In the genomic region with DNA sequence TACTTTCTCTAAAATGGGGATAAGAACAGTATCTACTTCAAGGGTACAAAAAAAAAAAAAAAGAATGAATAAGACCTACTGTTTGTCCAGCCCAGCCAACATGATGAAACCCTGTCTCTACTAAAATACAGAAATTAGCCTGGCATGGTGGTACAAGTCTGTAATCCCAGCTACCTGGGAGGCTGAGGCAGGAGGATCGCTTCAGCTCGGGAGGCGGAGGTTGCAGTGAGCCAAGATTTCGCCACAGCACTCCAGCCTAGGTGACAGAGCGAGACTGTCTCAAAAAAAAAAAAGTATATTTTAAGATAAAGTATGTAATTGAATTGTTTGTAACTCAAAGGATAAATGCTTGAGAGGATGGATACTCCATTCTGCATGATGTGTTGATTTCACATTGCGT, we compare ENCODE assay signal across 14 cellular contexts. TPM values are rescaled to one million over a fixed set of nuclear protein-coding genes. Genes with fewer than 3 reads are reported as not detected.
A peak's percentile ranks its signal among the peaks of the same experiment; 100 is the strongest.
DNase-seq lines count a peak whose midpoint lies in the region; ATAC-seq, FAIRE-seq and TF ChIP-seq lines count a peak whose summit lies in the region.
"Had no signal": no experiment of that assay in that cellular context is flagged by ENCODE, and none has a peak within 500 bp of the region (broad histone marks: within the 10 kb centered on the region; RNA-seq: fewer than 3 reads in every experiment).

No MANE protein-coding gene starts in this region.

- no peaks in the 10 kb centered on the region for H3K9me3 Mint-ChIP-seq in activated T-cell treated with anti-CD3 and anti-CD28 coated beads, Interleukin-2, amount 50 U/mL, for 4 hours

- BruUV-seq in GM12878 (replicated peaks; lab: Mats Ljungman, UMichigan), result no TSS peak

- WGBS in GM12878 (ENCODE audit: insufficient coverage, insufficient replicate concordance, low lambda C conversion rate, missing lambda C conversion rate), result 99% methylated on average over 6 of the region's 6 CpGs

- intact Hi-C loops in GM12878 (cut with micrococcal nuclease; ENCODE audit: unreplicated experiment), result loop anchor here (5.0 kb wide), 2 partner anchors 93 to 122 kb away; a partner anchor contains a TSS

- H4K20me1 ChIP-seq in Loucy (ENCODE audit: insufficient read depth, low read length, poor library complexity, severe bottlenecking) (peaks cover 25% of the 10 kb centered on the region), GM12878 (ENCODE audit: control insufficient read depth, insufficient read depth) (no peaks in the 10 kb centered on the region)

- peaks cover 3% of the 10 kb centered on the region for H3K36me3 Mint-ChIP-seq in activated T-cell treated with anti-CD3 and anti-CD28 coated beads, Interleukin-2, amount 50 U/mL, for 4 hours (ENCODE audit: insufficient read depth)

- POLR2A ChIA-PET in GM12878 (lab: Charles Lee), result interaction anchor here (0.7 kb wide), 1 partner anchor 9 kb away, joined by 3 read pairs; no protein-coding TSS in a partner anchor

- H3K27ac ChIP-seq in GM12878 (ENCODE audit: control insufficient read depth, insufficient read depth), result no peak overlapping the region
- H3K27ac ChIP-seq: SJSA1, WERI-Rb-1 had no signal

- H3K27me3 ChIP-seq in Loucy (ENCODE audit: insufficient read depth, low read length, poor library complexity, severe bottlenecking) (no peaks in the 10 kb centered on the region), GM12878 (replicated peaks in 1 of 2; ENCODE audit: control insufficient read depth in 2 of 2, insufficient read depth in 2 of 2, low read length in 1 of 2) (no peaks in the 10 kb centered on the region), neuron (ENCODE audit: insufficient read depth, low read length) (no peaks in the 10 kb centered on the region)
- H3K27me3 ChIP-seq: SJSA1 had no signal

- FAIRE-seq in GM12878 (lab: Jason Lieb, UNC), result no peak
- FAIRE-seq: bronchial epithelial cell had no signal

- H3K79me2 ChIP-seq in Loucy (ENCODE audit: insufficient read depth, low read length) (peaks cover 69% of the 10 kb centered on the region), GM12878 (ENCODE audit: control insufficient read depth, insufficient read depth, low read length) (peaks cover 40% of the 10 kb centered on the region)

- RAD21 ChIA-PET in GM12878 (lab: Charles Lee; ENCODE audit: unreplicated experiment), result interaction anchor here (0.7 kb wide), 1 partner anchor 118 kb away, joined by 3 read pairs; no protein-coding TSS in a partner anchor

- H3F3A ChIP-seq in Loucy (ENCODE audit: low read depth), result no peaks in the 10 kb centered on the region

- H3K27me3 Mint-ChIP-seq in activated T-cell treated with anti-CD3 and anti-CD28 coated beads, Interleukin-2, amount 50 U/mL, for 4 hours (ENCODE audit: low read depth), result no peaks in the 10 kb centered on the region

- no peak for TF ChIP-seq EP300 in GM12878 (IDR thresholded peaks at IDR 0.05; ENCODE audit: borderline replicate concordance in 1 of 2, control insufficient read depth in 1 of 2, low read depth in 2 of 2, low read length in 2 of 2)

- H3K4me1 ChIP-seq in Loucy (ENCODE audit: insufficient read depth, low read length, poor library complexity, severe bottlenecking), result peaks cover 35% of the 10 kb centered on the region
- no peaks in the 10 kb centered on the region; the same call in 1 of the 2 replicates for H3K4me1 ChIP-seq in GM12878 (ENCODE audit: control insufficient read depth, insufficient read depth, low read length)
- H3K4me1 ChIP-seq in neuron (ENCODE audit: insufficient read depth, low read length), result peaks cover 11% of the 10 kb centered on the region

- SMC1A ChIA-PET in GM12878 (lab: Charles Lee; ENCODE audit: uncharacterized antibody, unreplicated experiment), result interaction anchor here (0.9 to 1.4 kb wide), 4 partner anchors 10 to 94 kb away, joined by 4 to 5 read pairs (median 4); a partner anchor contains a TSS

- H3K4me1 Mint-ChIP-seq in activated T-cell treated with anti-CD3 and anti-CD28 coated beads, Interleukin-2, amount 50 U/mL, for 4 hours (ENCODE audit: low read depth), result peaks cover 28% of the 10 kb centered on the region

- no peaks in the 10 kb centered on the region for H3K9me2 ChIP-seq in Loucy (replicated peaks; ENCODE audit: low read depth, low read length)

- peak overlapping the region; percentile 77 for H3K4me3 ChIP-seq in Loucy (ENCODE audit: low read length, poor library complexity, severe bottlenecking)
- H3K4me3 ChIP-seq in GM12878, result 0 out of 2 replicates have a peak overlapping the region, but pooled peaks have one; percentile 88
- H3K4me3 ChIP-seq in neuron (ENCODE audit: low read length), result peak overlapping the region; percentile 87

- no peak for DNase-seq in activated T-cell treated with anti-CD3 and anti-CD28 coated beads, Interleukin-2, amount 50 U/mL, for 4 hours
- no peak for DNase-seq in activated T-cell treated with anti-CD3 and anti-CD28 coated beads for 4 hours
- DNase-seq in GM12878 (ENCODE audit: low read depth, low spot score), result no peak
- no peak for DNase-seq in DMS53 treated with DMSO at 0.1 percent for 48 hours (lab: John Stamatoyannopoulos, UW; ENCODE audit: unreplicated experiment)
- no peak for DNase-seq in NCI-H345 (lab: John Stamatoyannopoulos, UW)
- DNase-seq: DMS79 treated with DMSO at 0.1 percent for 48 hours; effector CD8-positive, alpha-beta T cell; NCI-H2107; WERI-Rb-1 had no signal

- H3K9ac ChIP-seq in Loucy (ENCODE audit: low read depth, low read length, poor library complexity, severe bottlenecking) (peak overlapping the region; percentile 83), GM12878 (ENCODE audit: control insufficient read depth, insufficient read depth, low read length) (no peak overlapping the region)

- H3K4me2 ChIP-seq in Loucy (ENCODE audit: low read depth, low read length, poor library complexity, severe bottlenecking) (peak overlapping the region; percentile 91), GM12878 (ENCODE audit: control insufficient read depth, insufficient read depth) (peak overlapping the region; percentile 88)

- TF ChIP-seq POLR2A in GM12878 (IDR thresholded peaks at IDR 0.05; ENCODE audit: low read depth, low read length), result no peak

- H3K36me3 ChIP-seq in Loucy (ENCODE audit: insufficient read depth, low read length) (no peaks in the 10 kb centered on the region), GM12878 (ENCODE audit: control insufficient read depth in 2 of 2, insufficient read depth in 2 of 2, low read length in 1 of 2) (no peaks in the 10 kb centered on the region), neuron (ENCODE audit: insufficient read depth, low read length) (no peaks in the 10 kb centered on the region)

- CTCF ChIA-PET in GM12878 (lab: Yijun Ruan, JAX), result no interaction called here

- H3K4me3 Mint-ChIP-seq in activated T-cell treated with anti-CD3 and anti-CD28 coated beads, Interleukin-2, amount 50 U/mL, for 4 hours, result peak overlapping the region; percentile 97

- in situ Hi-C loops in GM12878 (cut with MboI), result no loop called here

- H2AFZ ChIP-seq in Loucy (ENCODE audit: low read length) (no peak overlapping the region), GM12878 (ENCODE audit: control insufficient read depth, low read depth, low read length) (no peak overlapping the region), neuron (ENCODE audit: low read depth, low read length) (no peak overlapping the region)

- TF ChIP-seq CTCF in Loucy (conservative IDR thresholded peaks at IDR 0.05; ENCODE audit: low read length), result no peak
- no peak for TF ChIP-seq CTCF in GM12878 (IDR thresholded peaks at IDR 0.05 in 2 of 3, conservative IDR thresholded peaks at IDR 0.05 in 1 of 3; ENCODE audit: control insufficient read depth in 2 of 3, extremely low read depth in 1 of 3, insufficient read depth in 1 of 3, low read depth in 3 of 3, low read length in 3 of 3)

- H3K9me3 ChIP-seq in Loucy (ENCODE audit: insufficient read depth, low read depth, low read length) (no peaks in the 10 kb centered on the region), GM12878 (replicated peaks; ENCODE audit: control insufficient read depth, insufficient read depth, low read length) (no peaks in the 10 kb centered on the region), neuron (ENCODE audit: low read length) (no peaks in the 10 kb centered on the region)
- H3K9me3 ChIP-seq: SJSA1 had no signal

- no peak for ATAC-seq in activated T-cell treated with anti-CD3 and anti-CD28 coated beads, Interleukin-2, amount 50 U/mL, for 4 hours
- ATAC-seq in GM12878 (no peak), GM18873 (IDR thresholded peaks at IDR 0.05; ENCODE audit: low FRiP score, unreplicated experiment) (no peak)

- TF ChIP-seq RAD21 in GM12878 (IDR thresholded peaks at IDR 0.05; ENCODE audit: insufficient read depth, low read depth, low read length), result no peak

RNA-seq across cellular contexts. Expression of a gene that starts 2.0 kb away (rescaled TPM):
- 10 to 100 TPM; 15.8 to 18.1 (median 17.0) TPM for total RNA-seq in activated T-cell treated with anti-CD3 and anti-CD28 coated beads, Interleukin-2, amount 50 U/mL, for 4 hours
- total RNA-seq in GM12878 (2013; cell fraction: nucleolus; rRNA removed), result 23.4 and 23.8 TPM in 2 replicates
- total RNA-seq in GM12878 (2014; rRNA removed), result 9.1 and 10.6 TPM in 2 replicates
- 10.4 and 10.5 TPM in 2 replicates for total RNA-seq in GM12878 (2014; rRNA removed; fragmentation: Illumina TruSeq; extraction: Trizol)
- total RNA-seq in GM12878 (2021), result 15.1 and 16.7 TPM in 2 replicates
- 4.1 TPM for polyA plus RNA-seq in GM12878 (2011; ENCODE audit: low read depth)
- polyA plus RNA-seq in GM12878 (2011; rRNA removed), result 12.7 and 13.5 TPM in 2 replicates
- polyA plus RNA-seq in GM12878 (2011; cell fraction: cytosol; rRNA removed), result 13.1 and 13.4 TPM in 2 replicates
- polyA plus RNA-seq in GM12878 (2011; cell fraction: nucleus; rRNA removed), result 7.4 and 8.0 TPM in 2 replicates
- polyA plus RNA-seq in GM12878 (2012), result 5.9 and 6.2 TPM in 2 replicates
- 14.3 TPM in 2 replicates for polyA plus RNA-seq in GM12878 (2014; fragmentation: Illumina TruSeq; extraction: Trizol)
- polyA plus RNA-seq in GM12878 (2014; fragmentation: Nextera tagmentation; extraction: Ambion mirVana), result 1 to 10 TPM; 2.7 to 2.8 TPM
- polyA plus RNA-seq in GM12878 (2014; rRNA removed), result 9.3 and 9.8 TPM in 2 replicates
- 1 to 10 TPM; 8.3 to 8.4 TPM for polyA plus RNA-seq in GM12878 (2016; fragmentation: Nextera tagmentation; extraction: Ambion mirVana)
- polyA minus RNA-seq in GM12878 (2011; rRNA and poly(A)+ RNA removed), result 30.1 and 34.2 TPM in 2 replicates
- polyA minus RNA-seq in GM12878 (2011; cell fraction: cytosol; rRNA and poly(A)+ RNA removed), result 10.4 and 11.0 TPM in 2 replicates
- 6.2 and 10.6 TPM in 2 replicates for polyA minus RNA-seq in GM12878 (2011; cell fraction: nucleus; rRNA and poly(A)+ RNA removed)

RNA-seq across cellular contexts. Expression of a gene that starts 36.6 kb away (rescaled TPM):
- 100 to 1,000 TPM; 227 to 269 (median 247) TPM for total RNA-seq in activated T-cell treated with anti-CD3 and anti-CD28 coated beads, Interleukin-2, amount 50 U/mL, for 4 hours
- 25.1 and 28.1 TPM in 2 replicates for total RNA-seq in GM12878 (2013; cell fraction: nucleolus; rRNA removed)
- total RNA-seq in GM12878 (2014; rRNA removed) (258 and 298 TPM in 2 replicates), GM12878 (2014; rRNA removed; fragmentation: Illumina TruSeq; extraction: Trizol) (233 and 249 TPM in 2 replicates), GM12878 (2021) (180 and 196 TPM in 2 replicates)
- polyA plus RNA-seq in GM12878 (2011; ENCODE audit: low read depth), result 178 TPM
- polyA plus RNA-seq in GM12878 (2011; rRNA removed) (245 and 260 TPM in 2 replicates), GM12878 (2014; fragmentation: Illumina TruSeq; extraction: Trizol) (258 and 370 TPM in 2 replicates), GM12878 (2014; fragmentation: Nextera tagmentation; extraction: Ambion mirVana) (100 to 1,000 TPM; 346 to 376 TPM), GM12878 (2014; rRNA removed) (368 and 428 TPM in 2 replicates), GM12878 (2016; fragmentation: Nextera tagmentation; extraction: Ambion mirVana) (100 to 1,000 TPM; 529 to 565 TPM)
- 407 and 419 TPM in 2 replicates for polyA plus RNA-seq in GM12878 (2011; cell fraction: cytosol; rRNA removed)
- polyA plus RNA-seq in GM12878 (2011; cell fraction: nucleus; rRNA removed), result 129 and 183 TPM in 2 replicates
- 131 and 149 TPM in 2 replicates for polyA plus RNA-seq in GM12878 (2012)
- polyA minus RNA-seq in GM12878 (2011; rRNA and poly(A)+ RNA removed), result 75.7 and 92.1 TPM in 2 replicates
- polyA minus RNA-seq in GM12878 (2011; cell fraction: cytosol; rRNA and poly(A)+ RNA removed), result 37.6 and 41.8 TPM in 2 replicates
- 15.1 and 21.1 TPM in 2 replicates for polyA minus RNA-seq in GM12878 (2011; cell fraction: nucleus; rRNA and poly(A)+ RNA removed)
